Comparison of ENCODE assay signal across 12 cellular contexts in the genomic region with DNA sequence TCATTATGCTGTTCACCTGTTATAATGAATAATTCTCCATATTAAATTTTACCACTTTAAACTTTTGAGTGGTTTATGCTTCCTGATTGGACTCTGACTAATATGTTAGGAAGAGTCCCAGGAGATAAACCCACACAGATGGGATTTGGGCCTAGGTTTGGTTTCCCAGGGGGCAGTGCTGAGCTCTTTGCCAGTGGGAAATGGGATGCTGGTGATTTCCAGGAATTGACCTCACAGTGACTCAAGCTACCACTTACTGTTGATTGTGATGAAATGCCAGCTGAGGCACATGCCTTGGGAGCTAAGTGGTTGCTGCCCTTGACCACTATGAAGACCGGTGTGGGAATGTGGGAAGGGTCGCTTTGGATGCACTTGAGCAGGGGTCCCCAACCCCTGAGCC. TPM values are rescaled to one million over a fixed set of nuclear protein-coding genes. Genes with fewer than 3 reads are reported as not detected.
"Had no signal": no experiment of that assay in that cellular context is flagged by ENCODE, and none has a peak within 500 bp of the region (broad histone marks: within the 10 kb centered on the region; RNA-seq: fewer than 3 reads in every experiment).

No MANE protein-coding gene starts in this region.

RNA-seq across cellular contexts. Expression of a gene that starts 19.0 kb away (rescaled TPM):
- total RNA-seq: activated naive CD4-positive, alpha-beta T cell treated with anti-CD3 and anti-CD28 coated beads for 36 hours had no signal

RNA-seq across cellular contexts. Expression of a gene that starts 40.1 kb away (rescaled TPM):
- total RNA-seq: activated CD4-positive, alpha-beta memory T cell treated with anti-CD3 and anti-CD28 coated beads for 36 hours; activated CD4-positive, alpha-beta T cell treated with anti-CD3 and anti-CD28 coated beads for 36 hours; activated CD8-positive, alpha-beta memory T cell treated with anti-CD3 and anti-CD28 coated beads, Interleukin-2, amount 10 ng/mL, durations not matched to agents 7 days and 5 days; activated naive CD4-positive, alpha-beta T cell treated with anti-CD3 and anti-CD28 coated beads for 36 hours; activated T-helper 2 cell treated with anti-CD3 and anti-CD28 coated beads, Interferon-gamma antibody, Interleukin-2, Interleukin-4, amounts not matched to agents 10 μg/mL and 5 μg/mL and 100 μg/mL, durations not matched to agents 14 hours and 24 hours and 36 hours; ascending aorta; endothelial cell of umbilical vein; neural crest cell; osteoblast; psoas muscle; right lobe of liver; T-helper 17 cell had no signal
- polyA plus RNA-seq: endothelial cell of umbilical vein, psoas muscle had no signal
